In genomic region chr10:72886596-72887522, GRCh38 we compare ENCODE assay signal across 10 cellular contexts. TPM values are rescaled to one million over a fixed set of nuclear protein-coding genes. Genes with fewer than 3 reads are reported as not detected.
DNase-seq lines count a peak whose midpoint lies in the region; ATAC-seq and TF ChIP-seq lines count a peak whose summit lies in the region.
"Had no signal": no experiment of that assay in that cellular context is flagged by ENCODE, and none has a peak within 500 bp of the region (broad histone marks: within the 10 kb centered on the region; RNA-seq: fewer than 3 reads in every experiment).

No MANE protein-coding gene starts in this region.

- H3K36me3 ChIP-seq in mammary epithelial cell (ENCODE audit: insufficient read depth, low read length), result no peaks in the 10 kb centered on the region
- peaks cover 15 to 21% of the 10 kb centered on the region in 2 donors for H3K36me3 ChIP-seq in muscle layer of duodenum (ENCODE audit: control insufficient read depth in 1 of 2, insufficient read depth in 2 of 2, low read length in 2 of 2)
- no peaks in the 10 kb centered on the region for H3K36me3 ChIP-seq in OCI-LY7 (ENCODE audit: insufficient read depth, low read length)
- no peaks in the 10 kb centered on the region for H3K36me3 ChIP-seq in HAP-1 (replicated peaks)

- dilution Hi-C loops in mammary epithelial cell (cut with HindIII; ENCODE audit: low sequenced_read_pairs), result no loop called here

- peak overlapping the region; percentile 51 for H3K4me2 ChIP-seq in mammary epithelial cell (ENCODE audit: insufficient read depth, low read depth, low read length)
- no peak overlapping the region for H3K4me2 ChIP-seq in OCI-LY7 (ENCODE audit: low read length)

- H3K9me3 ChIP-seq in mammary epithelial cell (replicated peaks; ENCODE audit: insufficient read depth, low read length), result no peaks in the 10 kb centered on the region
- no peaks in the 10 kb centered on the region for H3K9me3 ChIP-seq in muscle layer of duodenum (ENCODE audit: control insufficient read depth in 1 of 2, low read length in 2 of 2)
- no peaks in the 10 kb centered on the region for H3K9me3 ChIP-seq in OCI-LY7 (ENCODE audit: low read length)
- no peaks in the 10 kb centered on the region for H3K9me3 ChIP-seq in HAP-1

- H3K9ac ChIP-seq in mammary epithelial cell (ENCODE audit: insufficient read depth, low read length), result no peak overlapping the region

- H3K9me2 ChIP-seq in OCI-LY7 (ENCODE audit: insufficient read depth, low read length), result no peaks in the 10 kb centered on the region

- CTCF ChIA-PET in Calu3 (lab: Charles Lee), result no interaction called here
- CTCF ChIA-PET in mammary epithelial cell (lab: Charles Lee; ENCODE audit: low non-redundant PET), result no interaction called here
- CTCF ChIA-PET in OCI-LY7 (lab: Charles Lee; ENCODE audit: unreplicated experiment), result no interaction called here

- H3K4me1 Mint-ChIP-seq in Calu3 (ENCODE audit: low read depth, unreplicated experiment) (no peaks in the 10 kb centered on the region), natural killer cell (peaks cover 28 to 35% of the 10 kb centered on the region in 2 donors)

- intact Hi-C loops in Calu3 (cut with micrococcal nuclease; ENCODE audit: unreplicated experiment) (no loop called here), mammary epithelial cell (cut with micrococcal nuclease) (loop anchor here (5.0 to 10.0 kb wide), 2 partner anchors 175 to 612 kb away; partner anchors contain the start of gene DDIT4), OCI-LY7 (cut with micrococcal nuclease; ENCODE audit: unreplicated experiment) (no loop called here), natural killer cell (cut with micrococcal nuclease) (no loop called here)

- no peaks in the 10 kb centered on the region for H3K27me3 ChIP-seq in mammary epithelial cell (ENCODE audit: insufficient read depth, low read length)
- H3K27me3 ChIP-seq in muscle layer of duodenum (ENCODE audit: low read depth, low read length), result no peaks in the 10 kb centered on the region
- no peaks in the 10 kb centered on the region for H3K27me3 ChIP-seq in foreskin keratinocyte
- no peaks in the 10 kb centered on the region for H3K27me3 ChIP-seq in HAP-1 (ENCODE audit: low read depth)

- WGBS in mammary epithelial cell (ENCODE audit: low coverage, missing lambda C conversion rate), result 29% methylated on average over 6 of the region's 6 CpGs

- H3K27ac ChIP-seq in mammary epithelial cell (ENCODE audit: insufficient read depth, low read depth, low read length) (no peak overlapping the region), muscle layer of duodenum (ENCODE audit: low read length) (no peak overlapping the region), OCI-LY7 (ENCODE audit: low read depth, low read length, poor library complexity, severe bottlenecking) (no peak overlapping the region), foreskin keratinocyte (no peak overlapping the region)

- H3K36me3 Mint-ChIP-seq in Calu3 (ENCODE audit: insufficient read depth, unreplicated experiment), result peaks cover 49% of the 10 kb centered on the region
- H3K36me3 Mint-ChIP-seq in natural killer cell, result peaks cover 10% of the 10 kb centered on the region

- H3K4me1 ChIP-seq in mammary epithelial cell (ENCODE audit: insufficient read depth, low read length) (peaks cover 26% of the 10 kb centered on the region), muscle layer of duodenum (ENCODE audit: control insufficient read depth in 1 of 2, insufficient read depth in 2 of 2, low read length in 2 of 2) (no peaks in the 10 kb centered on the region), OCI-LY7 (ENCODE audit: insufficient read depth, low read length, poor library complexity, severe bottlenecking) (no peaks in the 10 kb centered on the region), foreskin keratinocyte (peaks cover 31% of the 10 kb centered on the region), HAP-1 (no peaks in the 10 kb centered on the region)

- no peaks in the 10 kb centered on the region for H3K27me3 Mint-ChIP-seq in Calu3 (ENCODE audit: unreplicated experiment)
- H3K27me3 Mint-ChIP-seq in natural killer cell (ENCODE audit: low read depth in 2 of 2), result no peaks in the 10 kb centered on the region

- BruUV-seq in Calu3 (replicated peaks; lab: Mats Ljungman, UMichigan), result TSS peak; percentile 48
- BruUV-seq in mammary epithelial cell (replicated peaks; lab: Mats Ljungman, UMichigan), result TSS peak; percentile 13
- BruUV-seq in OCI-LY7 (replicated peaks; lab: Mats Ljungman, UMichigan), result no TSS peak

- no peak for TF ChIP-seq CTCF in Calu3 (IDR thresholded peaks at IDR 0.05; ENCODE audit: unreplicated experiment)
- TF ChIP-seq CTCF in mammary epithelial cell (conservative IDR thresholded peaks at IDR 0.05 in 1 of 2, IDR thresholded peaks at IDR 0.05 in 1 of 2; ENCODE audit: extremely low read depth in 1 of 2, insufficient read depth in 1 of 2, low read depth in 1 of 2, low read length in 2 of 2), result no peak
- no peak for TF ChIP-seq CTCF in OCI-LY7 (conservative IDR thresholded peaks at IDR 0.05; ENCODE audit: low read length)
- TF ChIP-seq CTCF in natural killer cell (IDR thresholded peaks at IDR 0.05), result no peak
- no peak for TF ChIP-seq CTCF in foreskin keratinocyte (conservative IDR thresholded peaks at IDR 0.05)

- H3K27ac Mint-ChIP-seq in Calu3 (ENCODE audit: unreplicated experiment), result no peak overlapping the region
- peak overlapping the region in 1 of 2 donors; percentile 37 for H3K27ac Mint-ChIP-seq in natural killer cell

- H2AFZ ChIP-seq in mammary epithelial cell (ENCODE audit: low read depth, low read length) (peak overlapping the region; percentile 60), OCI-LY7 (ENCODE audit: low read length) (no peak overlapping the region)

- H3K4me3 ChIP-seq in mammary epithelial cell (replicated peaks in 1 of 3; ENCODE audit: insufficient read depth in 1 of 3, low read depth in 2 of 3, low read length in 3 of 3), result no peak overlapping the region
- peak overlapping the region; percentile 33 for H3K4me3 ChIP-seq in muscle layer of duodenum (ENCODE audit: low read depth in 1 of 2, low read length in 2 of 2)
- H3K4me3 ChIP-seq in OCI-LY7 (ENCODE audit: low read depth, low read length, poor library complexity, severe bottlenecking), result no peak overlapping the region
- no peak overlapping the region for H3K4me3 ChIP-seq in HAP-1

- in situ Hi-C loops in mammary epithelial cell (cut with MboI; ENCODE audit: low sequenced_read_pairs in 2 of 2) (no loop called here), HAP-1 (cut with MboI; ENCODE audit: low sequenced_read_pairs) (no loop called here)

- H3K4me3 Mint-ChIP-seq in Calu3 (ENCODE audit: low read depth, unreplicated experiment) (no peak overlapping the region), natural killer cell (no peak overlapping the region)

- H4K20me1 ChIP-seq in mammary epithelial cell (ENCODE audit: insufficient read depth, low read length) (no peaks in the 10 kb centered on the region), OCI-LY7 (ENCODE audit: insufficient read depth, low read length) (no peaks in the 10 kb centered on the region)

- POLR2A ChIA-PET in OCI-LY7 (lab: Charles Lee), result interaction anchor here (0.6 to 0.8 kb wide), 2 partner anchors 11 to 50 kb away, joined by 3 read pairs; no protein-coding TSS in a partner anchor

- ATAC-seq in natural killer cell, result no peak
- ATAC-seq in foreskin keratinocyte, result no peak

- H3K79me2 ChIP-seq in mammary epithelial cell (ENCODE audit: insufficient read depth, low read length) (no peaks in the 10 kb centered on the region), OCI-LY7 (ENCODE audit: insufficient read depth, low read depth, low read length) (no peaks in the 10 kb centered on the region)

- peaks cover 3% of the 10 kb centered on the region for H3K9me3 Mint-ChIP-seq in Calu3 (ENCODE audit: low read depth, unreplicated experiment)
- H3K9me3 Mint-ChIP-seq in natural killer cell, result no peaks in the 10 kb centered on the region

- DNase-seq in Calu3 (no peak), Kasumi-1 (lab: John Stamatoyannopoulos, UW) (peak; percentile 66 to 79), mammary epithelial cell (no peak), OCI-LY7 (ENCODE audit: low spot score) (no peak), natural killer cell (no peak), foreskin keratinocyte (no peak), HAP-1 (ENCODE audit: low spot score in 2 of 2) (no peak)
- DNase-seq: amniotic stem cell had no signal

RNA-seq across cellular contexts. Expression of gene OIT3, which starts 6.7 kb away (rescaled TPM):
- total RNA-seq in Calu3 (2022) (1.4 and 1.9 TPM in 2 replicates), mammary epithelial cell (under 1 TPM in 1 of 2 donors, not detected in 1; 0.17 TPM), OCI-LY7 (2022) (not detected in 2 replicates), natural killer cell (not detected), foreskin keratinocyte (not detected in 2 replicates)
- polyA plus RNA-seq in mammary epithelial cell (not detected), foreskin keratinocyte (not detected in 2 replicates)
- polyA minus RNA-seq in mammary epithelial cell, result not detected
- not detected in 2 replicates for total RNA-seq in OCI-LY7 (2014; rRNA removed; shearing (Covaris generic))
- total RNA-seq: Daoy had no signal

Comparison
In these comparisons a context has a peak if more than half of its experiments do, and no peak if none do; other contexts are left out.
1. DNase-seq: peak in Kasumi-1 (2 of 2); none in Calu3 (single experiment), mammary epithelial cell (single experiment), OCI-LY7 (single experiment), natural killer cell (single experiment), foreskin keratinocyte (0 of 2) and HAP-1 (0 of 2).
2. H3K4me3 ChIP-seq: peak in muscle layer of duodenum (2 of 2); none in mammary epithelial cell (0 of 3), OCI-LY7 (single experiment) and HAP-1 (single experiment).